In the genomic region with DNA sequence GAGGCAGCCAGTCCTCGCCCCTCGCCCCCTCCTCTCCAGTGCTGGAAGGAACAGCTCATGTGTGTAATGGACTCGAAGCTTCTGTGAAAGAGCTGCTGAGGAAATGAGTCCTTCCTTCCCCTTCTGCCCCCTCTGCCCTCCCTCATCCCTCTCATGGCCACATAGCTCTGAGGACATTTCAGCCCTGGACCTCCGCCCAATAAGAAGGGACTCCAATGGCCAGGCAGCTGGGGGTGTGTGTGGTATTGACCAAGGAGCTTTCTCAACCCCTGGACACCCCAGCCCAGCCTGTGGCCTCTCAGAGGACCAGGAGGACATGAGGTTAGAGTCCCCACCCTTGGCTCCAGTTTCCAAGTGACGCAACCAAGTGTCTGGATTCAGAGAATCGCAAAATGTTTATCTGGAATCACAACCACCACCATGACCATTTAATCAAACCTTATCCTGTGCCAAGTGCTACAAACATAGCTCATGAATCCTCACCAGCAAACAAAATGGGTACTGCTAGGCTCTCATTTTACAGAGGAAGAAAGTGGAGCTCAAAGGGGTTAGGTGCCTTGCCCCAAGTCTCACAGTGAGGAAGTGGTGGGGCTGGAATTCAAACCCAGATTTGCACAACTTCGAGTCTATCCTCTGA, we compare ENCODE assay signal across 8 cellular contexts. TPM values are rescaled to one million over a fixed set of nuclear protein-coding genes. Genes with fewer than 3 reads are reported as not detected.
DNase-seq lines count a peak whose midpoint lies in the region; ATAC-seq, FAIRE-seq and TF ChIP-seq lines count a peak whose summit lies in the region.

No MANE protein-coding gene starts in this region.

- no peaks in the 10 kb centered on the region for H3K9me3 Mint-ChIP-seq in CD4-positive, CD25-positive, alpha-beta regulatory T cell

- H3K36me3 ChIP-seq in CD4-positive, CD25-positive, alpha-beta regulatory T cell (ENCODE audit: control insufficient read depth, insufficient read depth, low read length): no peaks in the 10 kb centered on the region
- H3K36me3 ChIP-seq in effector memory CD4-positive, alpha-beta T cell (ENCODE audit: control insufficient read depth, insufficient read depth, low read length): no peaks in the 10 kb centered on the region
- H3K36me3 ChIP-seq in neutrophil: peaks cover 8% of the 10 kb centered on the region

- TF ChIP-seq CTCF in neutrophil (IDR thresholded peaks at IDR 0.05): no peak

- H3K36me3 Mint-ChIP-seq in CD4-positive, CD25-positive, alpha-beta regulatory T cell: peaks cover 4% of the 10 kb centered on the region

- H3K9me3 ChIP-seq in CD4-positive, CD25-positive, alpha-beta regulatory T cell (ENCODE audit: control insufficient read depth in 2 of 2, low read length in 2 of 2): no peaks in the 10 kb centered on the region
- H3K9me3 ChIP-seq in effector memory CD4-positive, alpha-beta T cell (ENCODE audit: control insufficient read depth, low read length): no peaks in the 10 kb centered on the region
- no peaks in the 10 kb centered on the region for H3K9me3 ChIP-seq in neutrophil

- H3K4me1 Mint-ChIP-seq in CD4-positive, CD25-positive, alpha-beta regulatory T cell: peaks cover 6 to 95% (median 58%) of the 10 kb centered on the region in 4 donors

- peak overlapping the region in 3 of 4 donors; percentile 36 to 78 (median 61) for H3K4me3 Mint-ChIP-seq in CD4-positive, CD25-positive, alpha-beta regulatory T cell

- no peak overlapping the region for H3K27ac ChIP-seq in CD4-positive, CD25-positive, alpha-beta regulatory T cell (ENCODE audit: insufficient read depth, low read length, poor library complexity, severe bottlenecking)
- H3K27ac ChIP-seq in effector memory CD4-positive, alpha-beta T cell (ENCODE audit: insufficient read depth, low read length, poor library complexity, severe bottlenecking): peak overlapping the region; percentile 8
- H3K27ac ChIP-seq in neutrophil: peak overlapping the region; percentile 97

- no peaks in the 10 kb centered on the region for H3K27me3 ChIP-seq in CD4-positive, CD25-positive, alpha-beta regulatory T cell (ENCODE audit: control insufficient read depth, insufficient read depth, low read length)
- H3K27me3 ChIP-seq in effector memory CD4-positive, alpha-beta T cell (replicated peaks; ENCODE audit: control insufficient read depth, insufficient read depth, low read length, poor library complexity, severe bottlenecking): no peaks in the 10 kb centered on the region
- peaks cover 5% of the 10 kb centered on the region for H3K27me3 ChIP-seq in neutrophil

- FAIRE-seq in urothelium cell line (lab: Jason Lieb, UNC): no peak

- H3K27me3 Mint-ChIP-seq in CD4-positive, CD25-positive, alpha-beta regulatory T cell: no peaks in the 10 kb centered on the region

- peak overlapping the region in 2 of 3 donors; percentile 63 to 83 for H3K27ac Mint-ChIP-seq in CD4-positive, CD25-positive, alpha-beta regulatory T cell

- peaks cover 75% of the 10 kb centered on the region for H3K4me1 ChIP-seq in CD4-positive, CD25-positive, alpha-beta regulatory T cell (ENCODE audit: control insufficient read depth, insufficient read depth, low read length, poor library complexity, severe bottlenecking)
- H3K4me1 ChIP-seq in effector memory CD4-positive, alpha-beta T cell (ENCODE audit: control insufficient read depth, insufficient read depth, low read length, poor library complexity, severe bottlenecking): peaks cover 51% of the 10 kb centered on the region
- H3K4me1 ChIP-seq in neutrophil (ENCODE audit: control insufficient read depth in 1 of 2, insufficient read depth in 1 of 2, low read depth in 1 of 2, low read length in 1 of 2): peaks cover 99 to 100% of the 10 kb centered on the region in 2 experiments

- no peak for ATAC-seq in CD4-positive, CD25-positive, alpha-beta regulatory T cell (ENCODE audit: low read depth in 2 of 2)
- ATAC-seq in HG03520 (IDR thresholded peaks at IDR 0.05; ENCODE audit: unreplicated experiment): no peak

- no peak overlapping the region for H3K4me3 ChIP-seq in CD4-positive, CD25-positive, alpha-beta regulatory T cell (ENCODE audit: low read depth, low read length)
- H3K4me3 ChIP-seq in effector memory CD4-positive, alpha-beta T cell (ENCODE audit: insufficient read depth, low read depth, low read length, poor library complexity, severe bottlenecking): no peak overlapping the region
- peak overlapping the region; percentile 35 to 53 for H3K4me3 ChIP-seq in neutrophil (ENCODE audit: low read depth in 1 of 2, low read length in 1 of 2)

- DNase-seq in CD4-positive, CD25-positive, alpha-beta regulatory T cell: no peak
- DNase-seq in NCI-H2196 treated with DMSO at 0.1 percent for 48 hours (lab: John Stamatoyannopoulos, UW; ENCODE audit: unreplicated experiment) (peak; percentile 74), NCI-H1105 (lab: John Stamatoyannopoulos, UW) (no peak), urothelium cell line (ENCODE audit: low spot score) (no peak)
- no peak for DNase-seq in effector memory CD4-positive, alpha-beta T cell
- DNase-seq in activated T-cell treated with anti-CD3 and anti-CD28 coated beads, Interleukin-2, amount 50 U/mL, for 48 hours: no peak

RNA-seq across cellular contexts. Expression of a gene that starts 47.8 kb away (rescaled TPM):
- total RNA-seq in CD4-positive, CD25-positive, alpha-beta regulatory T cell: 140 TPM
- polyA plus RNA-seq in CD4-positive, CD25-positive, alpha-beta regulatory T cell: 10 to 100 TPM; 25.7 to 32.3 (median 27.7) TPM

Comparison
In these comparisons a context has a peak if more than half of its experiments do, and no peak if none do; other contexts are left out.
1. H3K4me3 ChIP-seq: peak in neutrophil (2 of 2); none in CD4-positive, CD25-positive, alpha-beta regulatory T cell (single experiment) and effector memory CD4-positive, alpha-beta T cell (single experiment).